In genomic region chr12:122865268-122866231, GRCh38 we compare ENCODE assay signal across 8 cellular contexts. TPM values are rescaled to one million over a fixed set of nuclear protein-coding genes. Genes with fewer than 3 reads are reported as not detected.
DNase-seq lines count a peak whose midpoint lies in the region; ATAC-seq, FAIRE-seq and TF ChIP-seq lines count a peak whose summit lies in the region.

No MANE protein-coding gene starts in this region.

- H3K4me3 ChIP-seq in GM12865 (ENCODE audit: low read depth, low read length) (no peak overlapping the region), OCI-LY1 (ENCODE audit: low read depth, low read length, poor library complexity, severe bottlenecking) (no peak overlapping the region), fibroblast of lung (replicated peaks in 1 of 4; ENCODE audit: control extremely low read depth in 1 of 4, insufficient read depth in 1 of 4, low read depth in 3 of 4, low read length in 4 of 4) (no peak overlapping the region), pancreas (no peak overlapping the region)

- H3K79me2 ChIP-seq in OCI-LY1 (ENCODE audit: insufficient read depth, low read length) (no peaks in the 10 kb centered on the region), fibroblast of lung (ENCODE audit: control insufficient read depth, insufficient read depth, low read length) (peaks cover 7% of the 10 kb centered on the region)

- H2AFZ ChIP-seq in OCI-LY1 (ENCODE audit: low read length) (no peak overlapping the region), fibroblast of lung (ENCODE audit: low read length) (no peak overlapping the region)

- no peaks in the 10 kb centered on the region for H3F3A ChIP-seq in OCI-LY1 (ENCODE audit: insufficient read depth, low read length)

- H3K9ac ChIP-seq in OCI-LY1 (ENCODE audit: low read length) (no peak overlapping the region), fibroblast of lung (ENCODE audit: insufficient read depth, low read length) (no peak overlapping the region)

- ATAC-seq in pancreas: peak; percentile 19 to 47 (median 42)
- no peak for ATAC-seq in HG02981 (IDR thresholded peaks at IDR 0.05; ENCODE audit: unreplicated experiment)

- H3K27ac ChIP-seq in OCI-LY1 (ENCODE audit: low read depth, low read length, poor library complexity, severe bottlenecking): no peak overlapping the region
- no peak overlapping the region for H3K27ac ChIP-seq in fibroblast of lung (ENCODE audit: insufficient read depth, low read length)
- peak overlapping the region; percentile 6 to 79 (median 46) for H3K27ac ChIP-seq in pancreas

- H3K36me3 ChIP-seq in OCI-LY1 (ENCODE audit: insufficient read depth, low read length) (peaks cover 15% of the 10 kb centered on the region), fibroblast of lung (ENCODE audit: control insufficient read depth, insufficient read depth, low read length) (peaks cover 31% of the 10 kb centered on the region), pancreas (peaks cover 0 to 15% (median 0%) of the 10 kb centered on the region in 3 donors)

- H3K9me3 ChIP-seq in OCI-LY1 (ENCODE audit: low read length) (no peaks in the 10 kb centered on the region), fibroblast of lung (ENCODE audit: control insufficient read depth, insufficient read depth, low read depth, low read length) (no peaks in the 10 kb centered on the region), pancreas (no peaks in the 10 kb centered on the region)

- H4K20me1 ChIP-seq in OCI-LY1 (ENCODE audit: insufficient read depth, low read length): no peaks in the 10 kb centered on the region
- no peaks in the 10 kb centered on the region for H4K20me1 ChIP-seq in fibroblast of lung (ENCODE audit: control insufficient read depth, extremely low read depth, insufficient read depth, low read length)

- H3K4me2 ChIP-seq in OCI-LY1 (ENCODE audit: low read length) (no peak overlapping the region), fibroblast of lung (ENCODE audit: extremely low read depth, insufficient read depth, low read length) (no peak overlapping the region)

- WGBS in pancreas, 2 donors: 49 to 51% methylated on average over 43 of the region's 43 CpGs

- H3K27me3 ChIP-seq in OCI-LY1 (ENCODE audit: insufficient read depth, low read length) (peaks cover 7% of the 10 kb centered on the region; the same call in 1 of the 2 replicates), fibroblast of lung (ENCODE audit: control insufficient read depth, insufficient read depth, low read length) (no peaks in the 10 kb centered on the region), pancreas (no peaks in the 10 kb centered on the region)

- H3K9me2 ChIP-seq in OCI-LY1 (ENCODE audit: low read depth, low read length): no peaks in the 10 kb centered on the region

- H3K4me1 ChIP-seq in OCI-LY1 (ENCODE audit: insufficient read depth, low read length, severe bottlenecking) (no peaks in the 10 kb centered on the region), fibroblast of lung (ENCODE audit: control insufficient read depth, extremely low read depth, insufficient read depth, low read length) (no peaks in the 10 kb centered on the region), pancreas (peaks cover 40 to 60% (median 53%) of the 10 kb centered on the region in 3 donors)

- TF ChIP-seq CTCF in GM12865 (IDR thresholded peaks at IDR 0.05; ENCODE audit: insufficient read depth, low read depth, low read length, missing control alignments): peak; percentile 26
- TF ChIP-seq CTCF in OCI-LY1 (IDR thresholded peaks at IDR 0.05; ENCODE audit: low read length): peak; percentile 59
- peak; percentile 15 to 37 for TF ChIP-seq CTCF in fibroblast of lung (conservative IDR thresholded peaks at IDR 0.05 in 1 of 2, IDR thresholded peaks at IDR 0.05 in 1 of 2; ENCODE audit: low read depth in 1 of 2, low read length in 2 of 2)
- TF ChIP-seq CTCF in pancreas (IDR thresholded peaks at IDR 0.05): peak; percentile 29 to 50 (median 44)

- intact Hi-C loops in pancreas (cut with DNase I): loop anchor here in 1 of 3 donors (10.0 kb wide), 1 partner anchor 369 kb away; the partner anchor contains the start of genes MPHOSPH9 and MTRFR

- DNase-seq in GM12865 (ENCODE audit: low read depth): peak; percentile 38
- no peak for DNase-seq in fibroblast of lung (ENCODE audit: low read depth in 2 of 2)
- peak; percentile 63 to 90 (median 76) for DNase-seq in pancreas
- no peak for DNase-seq in activated T-cell treated with anti-CD3 and anti-CD28 coated beads for 4 hours
- DNase-seq in H4 (ENCODE audit: low spot score): no peak
- DNase-seq in NCI-H1048 (lab: John Stamatoyannopoulos, UW): no peak

- FAIRE-seq in pancreas (lab: Jason Lieb, UNC): no peak

RNA-seq across cellular contexts. Expression of gene HIP1R, which starts 30.3 kb away (rescaled TPM):
- total RNA-seq in fibroblast of lung (10.0 and 21.3 TPM in 2 replicates), pancreas (10 to 100 TPM; 41.0 to 96.3 (median 47.9) TPM)
- polyA plus RNA-seq in fibroblast of lung (3.4 and 5.5 TPM in 2 replicates), pancreas (100 to 1,000 TPM; 158 to 206 TPM)
- polyA plus RNA-seq in fibroblast of lung (2012): 4.4 and 7.7 TPM in 2 replicates
- 50.0 and 59.5 TPM in 2 replicates for polyA minus RNA-seq in fibroblast of lung (ENCODE audit: low replicate concordance)
- 22.0 and 25.6 TPM in 2 replicates for total RNA-seq in H4 (2014; rRNA removed; shearing (Covaris generic))

RNA-seq across cellular contexts. Expression of gene VPS37B, which starts 30.4 kb away (rescaled TPM):
- 7.7 and 10.7 TPM in 2 replicates for total RNA-seq in fibroblast of lung
- 25.6 and 34.4 TPM in 2 replicates for polyA plus RNA-seq in fibroblast of lung
- 18.7 and 22.9 TPM in 2 replicates for polyA plus RNA-seq in fibroblast of lung (2012)
- 12.8 and 15.1 TPM in 2 replicates for polyA minus RNA-seq in fibroblast of lung (ENCODE audit: low replicate concordance)
- total RNA-seq in pancreas: 10 to 100 TPM; 13.5 to 20.2 (median 17.3) TPM
- polyA plus RNA-seq in pancreas: 10 to 100 TPM; 27.4 to 30.1 TPM
- 29.2 and 44.0 TPM in 2 replicates for total RNA-seq in H4 (2014; rRNA removed; shearing (Covaris generic))

Comparison
In these comparisons a context has a peak if more than half of its experiments do, and no peak if none do; other contexts are left out.
1. DNase-seq: peak in GM12865 (single experiment) and pancreas (6 of 6); none in fibroblast of lung (0 of 2), activated T-cell treated with anti-CD3 and anti-CD28 coated beads for 4 hours (single experiment), H4 (single experiment) and NCI-H1048 (single experiment).
2. H3K27ac ChIP-seq: peak in pancreas (4 of 4); none in OCI-LY1 (single experiment) and fibroblast of lung (single experiment).
3. Peak in every context shown above with its lines, with median percentiles within 50 percentile points of each other: CTCF ChIP-seq.